ENCODE assay signal across 19 cellular contexts in genomic region chr2:182901748-182902147, GRCh38. TPM values are rescaled to one million over a fixed set of nuclear protein-coding genes. Genes with fewer than 3 reads are reported as not detected.
"Had no signal": no experiment of that assay in that cellular context is flagged by ENCODE, and none has a peak within 500 bp of the region (broad histone marks: within the 10 kb centered on the region; RNA-seq: fewer than 3 reads in every experiment).

No MANE protein-coding gene starts in this region.

- H3K27me3 ChIP-seq: dorsolateral prefrontal cortex, heart left ventricle, ovary, right atrium auricular region, suprapubic skin, thyroid gland, upper lobe of left lung had no signal

- DNase-seq: cortex of kidney; dorsolateral prefrontal cortex; effector CD8-positive, alpha-beta T cell; foreskin melanocyte; heart left ventricle; mammary epithelial cell; mucosa of descending colon; naive thymus-derived CD8-positive, alpha-beta T cell; ovary; small intestine; stimulated activated CD4-positive, alpha-beta T cell treated with anti-CD3 and anti-CD28 coated beads, Interleukin-2, amount 100 ng/mL, for 48 hours; stimulated activated naive CD8-positive, alpha-beta T cell treated with anti-CD3 and anti-CD28 coated beads, Interleukin-15, Interleukin-2, amounts not matched to agents 100 U/mL and 50 U/mL, for 24 hours; thyroid gland; upper lobe of left lung had no signal

- H3K36me3 ChIP-seq: ovary, right atrium auricular region, thyroid gland had no signal

- ATAC-seq: left lobe of liver; mucosa of descending colon; naive thymus-derived CD8-positive, alpha-beta T cell; stimulated activated naive CD8-positive, alpha-beta T cell treated with anti-CD3 and anti-CD28 coated beads, Interleukin-15, Interleukin-2, amounts not matched to agents 100 U/mL and 50 U/mL, for 24 hours had no signal

- H3K9me3 ChIP-seq: heart left ventricle, mucosa of descending colon, ovary, right atrium auricular region, suprapubic skin, thyroid gland, upper lobe of left lung had no signal

- H3K27ac ChIP-seq: dorsolateral prefrontal cortex, heart left ventricle, ovary, right atrium auricular region, suprapubic skin, thyroid gland, upper lobe of left lung had no signal

- H3K27ac Mint-ChIP-seq: naive thymus-derived CD8-positive, alpha-beta T cell had no signal

- H3K4me3 ChIP-seq: dorsolateral prefrontal cortex, heart left ventricle, mucosa of descending colon, ovary, right atrium auricular region, suprapubic skin, thyroid gland, upper lobe of left lung had no signal

- H3K4me1 ChIP-seq: heart left ventricle, right atrium auricular region, suprapubic skin, thyroid gland, upper lobe of left lung had no signal

- H3K4me1 Mint-ChIP-seq: naive thymus-derived CD8-positive, alpha-beta T cell had no signal

- H3K9me3 Mint-ChIP-seq: naive thymus-derived CD8-positive, alpha-beta T cell; neural crest cell had no signal

- H3K36me3 Mint-ChIP-seq: naive thymus-derived CD8-positive, alpha-beta T cell had no signal

- H3K4me3 Mint-ChIP-seq: naive thymus-derived CD8-positive, alpha-beta T cell; neural crest cell had no signal

- FAIRE-seq: islet of Langerhans, small intestine had no signal

RNA-seq across cellular contexts. Expression of gene FRZB, which starts 35.3 kb away (rescaled TPM):
- total RNA-seq: naive thymus-derived CD8-positive, alpha-beta T cell had no signal
- polyA plus RNA-seq: mammary epithelial cell; naive thymus-derived CD8-positive, alpha-beta T cell had no signal
